8 cellular contexts compared by ENCODE assay signal in genomic region chr16:53131363-53132071, GRCh38.
DNase-seq lines count a peak whose midpoint lies in the region; ATAC-seq and TF ChIP-seq lines count a peak whose summit lies in the region.

No MANE protein-coding gene starts in this region.

- peak overlapping the region; percentile 59 for H2AFZ ChIP-seq in KMS-11 (ENCODE audit: low read depth)

- H4K20me1 ChIP-seq in KMS-11 (ENCODE audit: insufficient read depth), result no peaks in the 10 kb centered on the region

- H3K9ac ChIP-seq in KMS-11, result peak overlapping the region; percentile 57; the same call in 1 of the 2 replicates

- no peaks in the 10 kb centered on the region for H3K79me2 ChIP-seq in KMS-11 (ENCODE audit: insufficient read depth, low read depth)

- WGBS in right lobe of liver (ENCODE audit: insufficient coverage, low coverage, low lambda C conversion rate, missing lambda C conversion rate), result 0% methylated on average over 7 of the region's 77 CpGs

- intact Hi-C loops in right lobe of liver (cut with DNase I), result no loop called here

- no peak overlapping the region for H3K27ac ChIP-seq in KMS-11
- H3K27ac ChIP-seq in right lobe of liver, result peak overlapping the region; percentile 67 to 92 (median 76)

- ATAC-seq in right lobe of liver (peak; percentile 4 to 31 (median 20)), HG02571 (IDR thresholded peaks at IDR 0.05; ENCODE audit: unreplicated experiment) (no peak)

- H3K4me3 ChIP-seq in AG10803 (ENCODE audit: low read length) (peak overlapping the region; percentile 76), KMS-11 (IDR thresholded peaks at IDR 0.05; ENCODE audit: insufficient read depth, low read depth, low read length) (no peak overlapping the region), right lobe of liver (peak overlapping the region; percentile 73 to 82 (median 81))

- H3K4me1 ChIP-seq in KMS-11 (ENCODE audit: low read depth, poor library complexity, severe bottlenecking) (peaks cover 13% of the 10 kb centered on the region), right lobe of liver (peaks cover 0 to 21% (median 10%) of the 10 kb centered on the region in 4 donors)

- no peak for TF ChIP-seq POLR2A in right lobe of liver (IDR thresholded peaks at IDR 0.05)

- no peaks in the 10 kb centered on the region for H3K27me3 ChIP-seq in KMS-11 (ENCODE audit: insufficient read depth, low read depth)
- H3K27me3 ChIP-seq in right lobe of liver, result no peaks in the 10 kb centered on the region

- DNase-seq in AG10803 (ENCODE audit: low read depth) (peak; percentile 47), GM19240 (ENCODE audit: insufficient read length, low spot score) (peak; percentile 20), dermis blood vessel endothelial cell (peak; percentile 58), right lobe of liver (peak; percentile 63 to 80 (median 77))
- peak; percentile 33 to 34 for DNase-seq in activated CD4-positive, alpha-beta T cell treated with anti-CD3 and anti-CD28 coated beads, Interleukin-2, amount 50 U/mL, for 4 hours
- DNase-seq in stimulated activated CD4-positive, alpha-beta T cell treated with anti-CD3 and anti-CD28 coated beads, Interleukin-4, amount 100 ng/mL, for 24 hours, result peak; percentile 72

- H3K4me2 ChIP-seq in KMS-11, result peak overlapping the region; percentile 40; the same call in 1 of the 2 replicates

- TF ChIP-seq CTCF in AG10803 (conservative IDR thresholded peaks at IDR 0.05; ENCODE audit: low read length), result no peak
- no peak for TF ChIP-seq CTCF in KMS-11 (conservative IDR thresholded peaks at IDR 0.05; ENCODE audit: low read depth, low read length)
- TF ChIP-seq CTCF in right lobe of liver (IDR thresholded peaks at IDR 0.05), result no peak

- H3K9me3 ChIP-seq in right lobe of liver, result no peaks in the 10 kb centered on the region

- no peaks in the 10 kb centered on the region for H3K36me3 ChIP-seq in KMS-11 (ENCODE audit: insufficient read depth)
- H3K36me3 ChIP-seq in right lobe of liver, result no peaks in the 10 kb centered on the region

Comparison
In these comparisons a context has a peak if more than half of its experiments do, and no peak if none do; other contexts are left out.
1. DNase-seq: peak in every context shown above with its lines; median percentile 77 in right lobe of liver; 72 in stimulated activated CD4-positive, alpha-beta T cell treated with anti-CD3 and anti-CD28 coated beads, Interleukin-4, amount 100 ng/mL, for 24 hours; 58 in dermis blood vessel endothelial cell; 47 in AG10803; 34 in activated CD4-positive, alpha-beta T cell treated with anti-CD3 and anti-CD28 coated beads, Interleukin-2, amount 50 U/mL, for 4 hours; 20 in GM19240.